Comparison of ENCODE assay signal across 8 cellular contexts in genomic region chr7:149872419-149873073, GRCh38. TPM values are rescaled to one million over a fixed set of nuclear protein-coding genes. Genes with fewer than 3 reads are reported as not detected.
A peak's percentile ranks its signal among the peaks of the same experiment; 100 is the strongest.
DNase-seq lines count a peak whose midpoint lies in the region; ATAC-seq and TF ChIP-seq lines count a peak whose summit lies in the region.

No MANE protein-coding gene starts in this region.

- TF ChIP-seq CTCF in Panc1 (IDR thresholded peaks at IDR 0.05), result no peak; the same call in 1 of the 2 replicates

- H3K27ac ChIP-seq in Panc1 (ENCODE audit: low read length), result peak overlapping the region; percentile 70

- DNase-seq in NOMO-1 treated with DMSO at 0.1 percent for 48 hours (lab: John Stamatoyannopoulos, UW; ENCODE audit: unreplicated experiment), result peak; percentile 29
- no peak for DNase-seq in NOMO-1 (lab: John Stamatoyannopoulos, UW; ENCODE audit: unreplicated experiment in 2 of 2)
- DNase-seq in HuH-7.5 (ENCODE audit: low spot score), result peak; percentile 91
- DNase-seq in Panc1 (ENCODE audit: low read depth, low spot score), result peak; percentile 61
- peak; percentile 87 for DNase-seq in cerebellar cortex (ENCODE audit: low spot score)
- DNase-seq in inferior parietal cortex (ENCODE audit: extremely low spot score), result peak; percentile 76
- DNase-seq in skeletal muscle cell (ENCODE audit: low read depth), result no peak

- no peaks in the 10 kb centered on the region for H3K9me3 ChIP-seq in Panc1 (ENCODE audit: control insufficient read depth, insufficient read depth, low read depth, low read length)

- intact Hi-C loops in Panc1 (cut with micrococcal nuclease; ENCODE audit: unreplicated experiment), result no loop called here

- peaks cover 12% of the 10 kb centered on the region for H3K4me1 ChIP-seq in Panc1 (ENCODE audit: control insufficient read depth, insufficient read depth, low read length)

- in situ Hi-C loops in Panc1 (cut with HindIII; ENCODE audit: low pct_unique_long_range_greater_than_20kb, low sequenced_read_pairs), result no loop called here

- peak overlapping the region; percentile 69 to 88 for H3K4me3 ChIP-seq in Panc1 (ENCODE audit: low read depth in 2 of 2, low read length in 2 of 2)
- H3K4me3 ChIP-seq in skeletal muscle cell (ENCODE audit: low read depth, low read length), result peak overlapping the region; percentile 71

- H3K36me3 ChIP-seq in Panc1 (ENCODE audit: control insufficient read depth, insufficient read depth, low read length), result no peaks in the 10 kb centered on the region; the same call in 1 of the 2 replicates

- peak; percentile 71 for ATAC-seq in Panc1
- ATAC-seq in HG02981 (IDR thresholded peaks at IDR 0.05; ENCODE audit: unreplicated experiment), result no peak

- TSS peak; percentile 80 for BruUV-seq in Panc1 (replicated peaks; lab: Mats Ljungman, UMichigan)

- CTCF ChIA-PET in Panc1 (lab: Charles Lee), result no interaction called here

- H3K27me3 ChIP-seq in Panc1 (ENCODE audit: control insufficient read depth, insufficient read depth, low read length), result no peaks in the 10 kb centered on the region

- POLR2A ChIA-PET in Panc1 (lab: Charles Lee), result no interaction called here

RNA-seq across cellular contexts. Expression of gene ATP6V0E2, which starts 1.2 kb away (rescaled TPM):
- 44.7 TPM for total RNA-seq in Panc1 (2021; ENCODE audit: unreplicated experiment)
- polyA plus RNA-seq in Panc1 (2012; ENCODE audit: insufficient read length), result 61.2 TPM

RNA-seq across cellular contexts. Expression of gene ZNF862, which starts 34.4 kb away (rescaled TPM):
- total RNA-seq in Panc1 (2021; ENCODE audit: unreplicated experiment), result 6.8 TPM
- polyA plus RNA-seq in Panc1 (2012; ENCODE audit: insufficient read length), result 9.2 TPM

Comparison
In these comparisons a context has a peak if more than half of its experiments do, and no peak if none do; other contexts are left out.
1. DNase-seq: peak in NOMO-1 treated with DMSO at 0.1 percent for 48 hours (single experiment), HuH-7.5 (single experiment), Panc1 (single experiment), cerebellar cortex (single experiment) and inferior parietal cortex (single experiment); none in NOMO-1 (0 of 2) and skeletal muscle cell (single experiment).